ENCODE assay signal across 17 cellular contexts in genomic region chr4:174709531-174709930, GRCh38.
A peak's percentile ranks its signal among the peaks of the same experiment; 100 is the strongest.
DNase-seq lines count a peak whose midpoint lies in the region; ATAC-seq and TF ChIP-seq lines count a peak whose summit lies in the region.
"Had no signal": no experiment of that assay in that cellular context is flagged by ENCODE, and none has a peak within 500 bp of the region (broad histone marks: within the 10 kb centered on the region; RNA-seq: fewer than 3 reads in every experiment).

No MANE protein-coding gene starts in this region.

- DNase-seq in right lobe of liver (no peak), choroid plexus epithelial cell (ENCODE audit: low read depth) (peak; percentile 19), fibroblast of the aortic adventitia (ENCODE audit: low read depth) (peak; percentile 52), smooth muscle cell (lab: John Stamatoyannopoulos, UW; ENCODE audit: unreplicated experiment) (no peak)
- DNase-seq in central memory CD4-positive, alpha-beta T cell = no peak
- DNase-seq: Calu3; CD8-positive, alpha-beta T cell; DMS79 treated with DMSO at 0.1 percent for 48 hours; HCEC 1CT; IMR-90 had no signal

- H3K4me1 ChIP-seq in liver (ENCODE audit: control insufficient read depth in 4 of 4, insufficient read depth in 4 of 4, low read length in 3 of 4) (no peaks in the 10 kb centered on the region), right lobe of liver (no peaks in the 10 kb centered on the region), smooth muscle cell (ENCODE audit: low read depth) (peaks cover 11% of the 10 kb centered on the region)
- H3K4me1 ChIP-seq: BLaER1 treated with 17β-estradiol and CSF1 and Interleukin-3, amounts not matched to agents 10 nM and 100 nM had no signal

- H3K36me3 ChIP-seq in liver (ENCODE audit: control insufficient read depth in 4 of 4, insufficient read depth in 3 of 4, low read depth in 1 of 4, low read length in 3 of 4) (no peaks in the 10 kb centered on the region), right lobe of liver (no peaks in the 10 kb centered on the region), smooth muscle cell (ENCODE audit: low read depth) (no peaks in the 10 kb centered on the region)
- H3K36me3 ChIP-seq: BLaER1 treated with 17β-estradiol and CSF1 and Interleukin-3, amounts not matched to agents 10 nM and 100 nM had no signal

- H3K79me2 ChIP-seq in smooth muscle cell (ENCODE audit: low read depth) = no peaks in the 10 kb centered on the region

- peak overlapping the region; percentile 29 for H3K4me2 ChIP-seq in smooth muscle cell
- H3K4me2 ChIP-seq: BLaER1 treated with 17β-estradiol and CSF1 and Interleukin-3, amounts not matched to agents 10 nM and 100 nM; GM23338 had no signal

- H3K9ac ChIP-seq in liver (ENCODE audit: low read depth in 1 of 2, low read length in 2 of 2) (no peak overlapping the region), smooth muscle cell (ENCODE audit: low read depth) (no peak overlapping the region)
- H3K9ac ChIP-seq: BLaER1 treated with 17β-estradiol and CSF1 and Interleukin-3, amounts not matched to agents 10 nM and 100 nM had no signal

- peaks cover 0 to 10% (median 3%) of the 10 kb centered on the region in 4 donors for H3K27me3 ChIP-seq in liver (ENCODE audit: control insufficient read depth in 4 of 4, insufficient read depth in 4 of 4, low read length in 3 of 4)
- H3K27me3 ChIP-seq in right lobe of liver = no peaks in the 10 kb centered on the region
- no peaks in the 10 kb centered on the region for H3K27me3 ChIP-seq in smooth muscle cell (ENCODE audit: low read depth)
- H3K27me3 ChIP-seq: BLaER1 treated with 17β-estradiol and CSF1 and Interleukin-3, amounts not matched to agents 10 nM and 100 nM had no signal

- 46% methylated on average over 3 of the region's 3 CpGs for WGBS in liver
- WGBS in right lobe of liver (ENCODE audit: insufficient coverage, low coverage, low lambda C conversion rate, missing lambda C conversion rate) = 23% methylated on average over 3 of the region's 3 CpGs
- WGBS in smooth muscle cell (ENCODE audit: low lambda C conversion rate) = 52% methylated on average over 3 of the region's 3 CpGs

- no peak for TF ChIP-seq CTCF in liver (IDR thresholded peaks at IDR 0.05; ENCODE audit: low read depth, low read length, missing input control)
- TF ChIP-seq CTCF in right lobe of liver (IDR thresholded peaks at IDR 0.05) = no peak
- TF ChIP-seq CTCF in choroid plexus epithelial cell (conservative IDR thresholded peaks at IDR 0.05; ENCODE audit: low read depth, low read length) = no peak
- no peak for TF ChIP-seq CTCF in fibroblast of the aortic adventitia (IDR thresholded peaks at IDR 0.05; ENCODE audit: insufficient read depth, low read length)
- TF ChIP-seq CTCF in smooth muscle cell (IDR thresholded peaks at IDR 0.05; ENCODE audit: borderline replicate concordance, insufficient read depth, poor library complexity, severe bottlenecking) = no peak

- H3K9me3 ChIP-seq in liver (ENCODE audit: control insufficient read depth in 4 of 4, low read length in 3 of 4) (no peaks in the 10 kb centered on the region), right lobe of liver (no peaks in the 10 kb centered on the region), smooth muscle cell (replicated peaks; ENCODE audit: low read depth) (no peaks in the 10 kb centered on the region)
- H3K9me3 ChIP-seq: BLaER1 treated with 17β-estradiol and CSF1 and Interleukin-3, amounts not matched to agents 10 nM and 100 nM had no signal

- no peak overlapping the region for H3K4me3 ChIP-seq in liver (ENCODE audit: low read depth in 1 of 3, low read length in 3 of 3)
- H3K4me3 ChIP-seq in right lobe of liver = no peak overlapping the region
- no peak overlapping the region for H3K4me3 ChIP-seq in choroid plexus epithelial cell (ENCODE audit: low read depth, low read length)
- H3K4me3 ChIP-seq in fibroblast of the aortic adventitia (ENCODE audit: low read depth, low read length) = no peak overlapping the region
- no peak overlapping the region for H3K4me3 ChIP-seq in smooth muscle cell
- H3K4me3 ChIP-seq: BLaER1 treated with 17β-estradiol and CSF1 and Interleukin-3, amounts not matched to agents 10 nM and 100 nM; GM12878; GM23338 had no signal

- ATAC-seq in right lobe of liver (no peak), HG02970 (IDR thresholded peaks at IDR 0.05; ENCODE audit: low FRiP score, unreplicated experiment) (no peak), HG02571 (IDR thresholded peaks at IDR 0.05; ENCODE audit: unreplicated experiment) (no peak)
- ATAC-seq: CD8-positive, alpha-beta T cell; GM12878; GM23338 had no signal

- TF ChIP-seq RAD21 in liver (IDR thresholded peaks at IDR 0.05) = no peak

- no peak for TF ChIP-seq POLR2A in right lobe of liver (IDR thresholded peaks at IDR 0.05)

- intact Hi-C loops in right lobe of liver (cut with DNase I) = no loop called here

- H3K27ac ChIP-seq in liver (ENCODE audit: low read depth in 1 of 2, low read length in 2 of 2) (no peak overlapping the region), right lobe of liver (no peak overlapping the region), smooth muscle cell (ENCODE audit: low read depth) (no peak overlapping the region)
- H3K27ac ChIP-seq: 22Rv1; BLaER1 treated with 17β-estradiol and CSF1 and Interleukin-3, amounts not matched to agents 10 nM and 100 nM had no signal

- no peaks in the 10 kb centered on the region for H4K20me1 ChIP-seq in smooth muscle cell (ENCODE audit: low read depth)
- H4K20me1 ChIP-seq: BLaER1 treated with 17β-estradiol and CSF1 and Interleukin-3, amounts not matched to agents 10 nM and 100 nM had no signal

- peak overlapping the region; percentile 69 for H2AFZ ChIP-seq in smooth muscle cell (ENCODE audit: low read depth)
- H2AFZ ChIP-seq: GM23338 had no signal

- H3F3A ChIP-seq in smooth muscle cell (ENCODE audit: low read depth) = no peaks in the 10 kb centered on the region

TF ChIP-seq in liver, 16 proteins besides CTCF, POLR2A, EP300 and RAD21:
- peak; percentile 49 for TF ChIP-seq NR2F2 (IDR thresholded peaks at IDR 0.05)
- TF ChIP-seq EGR1 (IDR thresholded peaks at IDR 0.05; ENCODE audit: low read depth in 2 of 2) = no peak
- TF ChIP-seq FOXA1 (IDR thresholded peaks at IDR 0.05) = no peak

Comparison
In these comparisons a context has a peak if more than half of its experiments do, and no peak if none do; other contexts are left out.
1. DNase-seq: peak in choroid plexus epithelial cell (single experiment) and fibroblast of the aortic adventitia (single experiment); none in right lobe of liver (0 of 3), smooth muscle cell (single experiment) and central memory CD4-positive, alpha-beta T cell (single experiment).